In the genomic region with DNA sequence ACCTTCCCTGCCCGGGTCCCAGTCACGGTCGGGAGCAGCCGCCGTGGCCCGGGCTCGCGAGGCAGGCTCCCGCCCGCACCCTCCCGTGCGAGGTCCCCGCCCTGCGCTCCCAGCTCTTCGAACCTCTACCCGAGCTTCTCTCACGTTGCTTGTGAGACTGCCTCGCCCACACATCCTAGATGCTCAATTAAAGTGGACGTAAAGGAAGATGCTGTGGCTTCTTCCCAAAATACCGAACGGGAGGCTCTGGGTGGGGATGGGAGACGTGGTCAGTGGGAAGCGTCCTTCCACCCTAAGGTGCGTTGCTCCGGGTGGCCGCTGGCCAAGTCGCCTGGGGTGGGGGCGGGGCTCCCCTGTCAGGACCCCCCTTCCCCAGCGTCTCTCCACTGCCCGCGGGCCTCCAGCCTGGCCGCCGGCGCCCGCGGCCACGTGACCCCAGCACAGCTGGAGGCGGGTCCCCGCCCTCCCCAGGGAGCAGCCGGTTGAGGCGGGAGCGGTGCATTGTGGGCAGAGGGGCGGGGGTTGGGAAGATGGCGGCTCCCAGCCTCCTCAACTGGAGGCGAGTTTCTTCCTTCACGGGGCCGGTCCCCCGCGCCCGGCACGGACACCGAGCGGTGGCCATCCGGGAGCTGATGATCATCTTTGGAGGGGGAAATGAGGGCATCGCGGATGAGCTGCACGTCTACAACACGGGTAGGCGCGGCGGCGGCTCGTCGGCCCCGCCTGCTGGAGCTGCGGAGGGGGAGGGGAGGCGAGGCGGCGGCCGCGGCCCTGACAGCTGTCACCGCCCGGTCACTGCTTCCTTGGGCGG, we compare ENCODE assay signal across 1 cellular context.
A peak's percentile ranks its signal among the peaks of the same experiment; 100 is the strongest.
TF ChIP-seq lines count a peak whose summit lies in the region.

A gene (plus strand): TSS at position 501 of the 811 bp plus-strand sequence. CDS start 30 bp downstream, at position 531.

TF ChIP-seq in K562, 482 proteins besides CTCF, POLR2A, EP300 and RAD21 (continues in another document):
- TF ChIP-seq, protein P1, sequence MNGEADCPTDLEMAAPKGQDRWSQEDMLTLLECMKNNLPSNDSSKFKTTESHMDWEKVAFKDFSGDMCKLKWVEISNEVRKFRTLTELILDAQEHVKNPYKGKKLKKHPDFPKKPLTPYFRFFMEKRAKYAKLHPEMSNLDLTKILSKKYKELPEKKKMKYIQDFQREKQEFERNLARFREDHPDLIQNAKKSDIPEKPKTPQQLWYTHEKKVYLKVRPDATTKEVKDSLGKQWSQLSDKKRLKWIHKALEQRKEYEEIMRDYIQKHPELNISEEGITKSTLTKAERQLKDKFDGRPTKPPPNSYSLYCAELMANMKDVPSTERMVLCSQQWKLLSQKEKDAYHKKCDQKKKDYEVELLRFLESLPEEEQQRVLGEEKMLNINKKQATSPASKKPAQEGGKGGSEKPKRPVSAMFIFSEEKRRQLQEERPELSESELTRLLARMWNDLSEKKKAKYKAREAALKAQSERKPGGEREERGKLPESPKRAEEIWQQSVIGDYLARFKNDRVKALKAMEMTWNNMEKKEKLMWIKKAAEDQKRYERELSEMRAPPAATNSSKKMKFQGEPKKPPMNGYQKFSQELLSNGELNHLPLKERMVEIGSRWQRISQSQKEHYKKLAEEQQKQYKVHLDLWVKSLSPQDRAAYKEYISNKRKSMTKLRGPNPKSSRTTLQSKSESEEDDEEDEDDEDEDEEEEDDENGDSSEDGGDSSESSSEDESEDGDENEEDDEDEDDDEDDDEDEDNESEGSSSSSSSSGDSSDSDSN (IDR thresholded peaks at IDR 0.05; ENCODE audit: borderline replicate concordance in 1 of 2, low read depth in 2 of 2, low read length in 2 of 2), result peak in 1 of 2 experiments; percentile 56; a peak in 2 of 4 replicates
- TF ChIP-seq LCOR (CRISPR knock-in tag; IDR thresholded peaks at IDR 0.05) (peak; percentile 39; the same call in 1 of the 2 replicates), SIRT6 (IDR thresholded peaks at IDR 0.05; ENCODE audit: low read depth, low read length) (no peak), SIN3B (IDR thresholded peaks at IDR 0.05; ENCODE audit: low read depth) (peak; percentile 85), U2AF1 (optimal IDR thresholded peaks at IDR 0.05; ENCODE audit: low read depth, low read length) (peak; percentile 47), ARID1B (IDR thresholded peaks at IDR 0.05) (peak; percentile 29; the same call in 1 of the 2 replicates), SUPT5H (IDR thresholded peaks at IDR 0.05) (peak; percentile 69), SIN3A (IDR thresholded peaks at IDR 0.05; ENCODE audit: borderline replicate concordance in 2 of 2, control insufficient read depth in 1 of 2, low read depth in 2 of 2, low read length in 2 of 2) (peak; percentile 96 to 99), PHF20 (IDR thresholded peaks at IDR 0.05; ENCODE audit: partially characterized antibody) (peak; percentile 92), TSC22D4 (tag; IDR thresholded peaks at IDR 0.05) (no peak), MAZ (CRISPR knock-in tag; conservative IDR thresholded peaks at IDR 0.05 in 1 of 2, IDR thresholded peaks at IDR 0.05 in 1 of 2) (peak; percentile 98), GABPB1 (CRISPR knock-in tag; IDR thresholded peaks at IDR 0.05) (0 out of 2 replicates have a peak, but pooled peaks have one; percentile 63), NBN (IDR thresholded peaks at IDR 0.05; ENCODE audit: low read depth) (peak; percentile 67; the same call in 1 of the 2 replicates), EP400 (IDR thresholded peaks at IDR 0.05) (peak; percentile 79), RBBP5 (IDR thresholded peaks at IDR 0.05; ENCODE audit: borderline replicate concordance, insufficient read depth, low read length, poor library complexity, severe bottlenecking) (peak; percentile 98), POLR2G (IDR thresholded peaks at IDR 0.05; ENCODE audit: low read depth, low read length) (peak; percentile 84), FOS (IDR thresholded peaks at IDR 0.05; ENCODE audit: extremely low read depth, insufficient read length) (no peak), ZKSCAN1 (IDR thresholded peaks at IDR 0.05; ENCODE audit: low read depth, low read length) (0 out of 2 replicates have a peak, but pooled peaks have one; percentile 12), FOXK2 (conservative IDR thresholded peaks at IDR 0.05 in 1 of 2, IDR thresholded peaks at IDR 0.05 in 1 of 2; ENCODE audit: low read depth in 2 of 2) (peak in 1 of 2 experiments; percentile 44; a peak in 2 of 4 replicates), ETV5 (CRISPR knock-in tag; IDR thresholded peaks at IDR 0.05; ENCODE audit: low read depth) (no peak), NONO (IDR thresholded peaks at IDR 0.05; ENCODE audit: low read depth in 2 of 2, low read length in 1 of 2) (peak in 1 of 2 experiments; percentile 83; a peak in 1 of 4 replicates), SAP30 (IDR thresholded peaks at IDR 0.05; ENCODE audit: borderline replicate concordance, insufficient read depth, low read depth, low read length, poor library complexity, severe bottlenecking) (peak; percentile 99), L3MBTL2 (IDR thresholded peaks at IDR 0.05) (peak; percentile 67), TCF7 (IDR thresholded peaks at IDR 0.05; ENCODE audit: borderline replicate concordance) (no peak), NR2C1 (IDR thresholded peaks at IDR 0.05) (no peak), NR2C1 (tag; IDR thresholded peaks at IDR 0.05) (peak; percentile 45; the same call in 1 of the 2 replicates), EGR1 (conservative IDR thresholded peaks at IDR 0.05) (peak; percentile 72)
- TF ChIP-seq, protein P2, sequence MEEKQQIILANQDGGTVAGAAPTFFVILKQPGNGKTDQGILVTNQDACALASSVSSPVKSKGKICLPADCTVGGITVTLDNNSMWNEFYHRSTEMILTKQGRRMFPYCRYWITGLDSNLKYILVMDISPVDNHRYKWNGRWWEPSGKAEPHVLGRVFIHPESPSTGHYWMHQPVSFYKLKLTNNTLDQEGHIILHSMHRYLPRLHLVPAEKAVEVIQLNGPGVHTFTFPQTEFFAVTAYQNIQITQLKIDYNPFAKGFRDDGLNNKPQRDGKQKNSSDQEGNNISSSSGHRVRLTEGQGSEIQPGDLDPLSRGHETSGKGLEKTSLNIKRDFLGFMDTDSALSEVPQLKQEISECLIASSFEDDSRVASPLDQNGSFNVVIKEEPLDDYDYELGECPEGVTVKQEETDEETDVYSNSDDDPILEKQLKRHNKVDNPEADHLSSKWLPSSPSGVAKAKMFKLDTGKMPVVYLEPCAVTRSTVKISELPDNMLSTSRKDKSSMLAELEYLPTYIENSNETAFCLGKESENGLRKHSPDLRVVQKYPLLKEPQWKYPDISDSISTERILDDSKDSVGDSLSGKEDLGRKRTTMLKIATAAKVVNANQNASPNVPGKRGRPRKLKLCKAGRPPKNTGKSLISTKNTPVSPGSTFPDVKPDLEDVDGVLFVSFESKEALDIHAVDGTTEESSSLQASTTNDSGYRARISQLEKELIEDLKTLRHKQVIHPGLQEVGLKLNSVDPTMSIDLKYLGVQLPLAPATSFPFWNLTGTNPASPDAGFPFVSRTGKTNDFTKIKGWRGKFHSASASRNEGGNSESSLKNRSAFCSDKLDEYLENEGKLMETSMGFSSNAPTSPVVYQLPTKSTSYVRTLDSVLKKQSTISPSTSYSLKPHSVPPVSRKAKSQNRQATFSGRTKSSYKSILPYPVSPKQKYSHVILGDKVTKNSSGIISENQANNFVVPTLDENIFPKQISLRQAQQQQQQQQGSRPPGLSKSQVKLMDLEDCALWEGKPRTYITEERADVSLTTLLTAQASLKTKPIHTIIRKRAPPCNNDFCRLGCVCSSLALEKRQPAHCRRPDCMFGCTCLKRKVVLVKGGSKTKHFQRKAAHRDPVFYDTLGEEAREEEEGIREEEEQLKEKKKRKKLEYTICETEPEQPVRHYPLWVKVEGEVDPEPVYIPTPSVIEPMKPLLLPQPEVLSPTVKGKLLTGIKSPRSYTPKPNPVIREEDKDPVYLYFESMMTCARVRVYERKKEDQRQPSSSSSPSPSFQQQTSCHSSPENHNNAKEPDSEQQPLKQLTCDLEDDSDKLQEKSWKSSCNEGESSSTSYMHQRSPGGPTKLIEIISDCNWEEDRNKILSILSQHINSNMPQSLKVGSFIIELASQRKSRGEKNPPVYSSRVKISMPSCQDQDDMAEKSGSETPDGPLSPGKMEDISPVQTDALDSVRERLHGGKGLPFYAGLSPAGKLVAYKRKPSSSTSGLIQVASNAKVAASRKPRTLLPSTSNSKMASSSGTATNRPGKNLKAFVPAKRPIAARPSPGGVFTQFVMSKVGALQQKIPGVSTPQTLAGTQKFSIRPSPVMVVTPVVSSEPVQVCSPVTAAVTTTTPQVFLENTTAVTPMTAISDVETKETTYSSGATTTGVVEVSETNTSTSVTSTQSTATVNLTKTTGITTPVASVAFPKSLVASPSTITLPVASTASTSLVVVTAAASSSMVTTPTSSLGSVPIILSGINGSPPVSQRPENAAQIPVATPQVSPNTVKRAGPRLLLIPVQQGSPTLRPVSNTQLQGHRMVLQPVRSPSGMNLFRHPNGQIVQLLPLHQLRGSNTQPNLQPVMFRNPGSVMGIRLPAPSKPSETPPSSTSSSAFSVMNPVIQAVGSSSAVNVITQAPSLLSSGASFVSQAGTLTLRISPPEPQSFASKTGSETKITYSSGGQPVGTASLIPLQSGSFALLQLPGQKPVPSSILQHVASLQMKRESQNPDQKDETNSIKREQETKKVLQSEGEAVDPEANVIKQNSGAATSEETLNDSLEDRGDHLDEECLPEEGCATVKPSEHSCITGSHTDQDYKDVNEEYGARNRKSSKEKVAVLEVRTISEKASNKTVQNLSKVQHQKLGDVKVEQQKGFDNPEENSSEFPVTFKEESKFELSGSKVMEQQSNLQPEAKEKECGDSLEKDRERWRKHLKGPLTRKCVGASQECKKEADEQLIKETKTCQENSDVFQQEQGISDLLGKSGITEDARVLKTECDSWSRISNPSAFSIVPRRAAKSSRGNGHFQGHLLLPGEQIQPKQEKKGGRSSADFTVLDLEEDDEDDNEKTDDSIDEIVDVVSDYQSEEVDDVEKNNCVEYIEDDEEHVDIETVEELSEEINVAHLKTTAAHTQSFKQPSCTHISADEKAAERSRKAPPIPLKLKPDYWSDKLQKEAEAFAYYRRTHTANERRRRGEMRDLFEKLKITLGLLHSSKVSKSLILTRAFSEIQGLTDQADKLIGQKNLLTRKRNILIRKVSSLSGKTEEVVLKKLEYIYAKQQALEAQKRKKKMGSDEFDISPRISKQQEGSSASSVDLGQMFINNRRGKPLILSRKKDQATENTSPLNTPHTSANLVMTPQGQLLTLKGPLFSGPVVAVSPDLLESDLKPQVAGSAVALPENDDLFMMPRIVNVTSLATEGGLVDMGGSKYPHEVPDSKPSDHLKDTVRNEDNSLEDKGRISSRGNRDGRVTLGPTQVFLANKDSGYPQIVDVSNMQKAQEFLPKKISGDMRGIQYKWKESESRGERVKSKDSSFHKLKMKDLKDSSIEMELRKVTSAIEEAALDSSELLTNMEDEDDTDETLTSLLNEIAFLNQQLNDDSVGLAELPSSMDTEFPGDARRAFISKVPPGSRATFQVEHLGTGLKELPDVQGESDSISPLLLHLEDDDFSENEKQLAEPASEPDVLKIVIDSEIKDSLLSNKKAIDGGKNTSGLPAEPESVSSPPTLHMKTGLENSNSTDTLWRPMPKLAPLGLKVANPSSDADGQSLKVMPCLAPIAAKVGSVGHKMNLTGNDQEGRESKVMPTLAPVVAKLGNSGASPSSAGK (IDR thresholded peaks at IDR 0.05), result peak; percentile 35
- TF ChIP-seq, protein P3, sequence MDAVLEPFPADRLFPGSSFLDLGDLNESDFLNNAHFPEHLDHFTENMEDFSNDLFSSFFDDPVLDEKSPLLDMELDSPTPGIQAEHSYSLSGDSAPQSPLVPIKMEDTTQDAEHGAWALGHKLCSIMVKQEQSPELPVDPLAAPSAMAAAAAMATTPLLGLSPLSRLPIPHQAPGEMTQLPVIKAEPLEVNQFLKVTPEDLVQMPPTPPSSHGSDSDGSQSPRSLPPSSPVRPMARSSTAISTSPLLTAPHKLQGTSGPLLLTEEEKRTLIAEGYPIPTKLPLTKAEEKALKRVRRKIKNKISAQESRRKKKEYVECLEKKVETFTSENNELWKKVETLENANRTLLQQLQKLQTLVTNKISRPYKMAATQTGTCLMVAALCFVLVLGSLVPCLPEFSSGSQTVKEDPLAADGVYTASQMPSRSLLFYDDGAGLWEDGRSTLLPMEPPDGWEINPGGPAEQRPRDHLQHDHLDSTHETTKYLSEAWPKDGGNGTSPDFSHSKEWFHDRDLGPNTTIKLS (IDR thresholded peaks at IDR 0.05; ENCODE audit: borderline replicate concordance, low read depth), result peak; percentile 46; the same call in 1 of the 2 replicates
- TF ChIP-seq, protein P4, sequence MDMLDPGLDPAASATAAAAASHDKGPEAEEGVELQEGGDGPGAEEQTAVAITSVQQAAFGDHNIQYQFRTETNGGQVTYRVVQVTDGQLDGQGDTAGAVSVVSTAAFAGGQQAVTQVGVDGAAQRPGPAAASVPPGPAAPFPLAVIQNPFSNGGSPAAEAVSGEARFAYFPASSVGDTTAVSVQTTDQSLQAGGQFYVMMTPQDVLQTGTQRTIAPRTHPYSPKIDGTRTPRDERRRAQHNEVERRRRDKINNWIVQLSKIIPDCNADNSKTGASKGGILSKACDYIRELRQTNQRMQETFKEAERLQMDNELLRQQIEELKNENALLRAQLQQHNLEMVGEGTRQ (CRISPR knock-in tag; IDR thresholded peaks at IDR 0.05), result peak; percentile 98
- TF ChIP-seq, protein P5, sequence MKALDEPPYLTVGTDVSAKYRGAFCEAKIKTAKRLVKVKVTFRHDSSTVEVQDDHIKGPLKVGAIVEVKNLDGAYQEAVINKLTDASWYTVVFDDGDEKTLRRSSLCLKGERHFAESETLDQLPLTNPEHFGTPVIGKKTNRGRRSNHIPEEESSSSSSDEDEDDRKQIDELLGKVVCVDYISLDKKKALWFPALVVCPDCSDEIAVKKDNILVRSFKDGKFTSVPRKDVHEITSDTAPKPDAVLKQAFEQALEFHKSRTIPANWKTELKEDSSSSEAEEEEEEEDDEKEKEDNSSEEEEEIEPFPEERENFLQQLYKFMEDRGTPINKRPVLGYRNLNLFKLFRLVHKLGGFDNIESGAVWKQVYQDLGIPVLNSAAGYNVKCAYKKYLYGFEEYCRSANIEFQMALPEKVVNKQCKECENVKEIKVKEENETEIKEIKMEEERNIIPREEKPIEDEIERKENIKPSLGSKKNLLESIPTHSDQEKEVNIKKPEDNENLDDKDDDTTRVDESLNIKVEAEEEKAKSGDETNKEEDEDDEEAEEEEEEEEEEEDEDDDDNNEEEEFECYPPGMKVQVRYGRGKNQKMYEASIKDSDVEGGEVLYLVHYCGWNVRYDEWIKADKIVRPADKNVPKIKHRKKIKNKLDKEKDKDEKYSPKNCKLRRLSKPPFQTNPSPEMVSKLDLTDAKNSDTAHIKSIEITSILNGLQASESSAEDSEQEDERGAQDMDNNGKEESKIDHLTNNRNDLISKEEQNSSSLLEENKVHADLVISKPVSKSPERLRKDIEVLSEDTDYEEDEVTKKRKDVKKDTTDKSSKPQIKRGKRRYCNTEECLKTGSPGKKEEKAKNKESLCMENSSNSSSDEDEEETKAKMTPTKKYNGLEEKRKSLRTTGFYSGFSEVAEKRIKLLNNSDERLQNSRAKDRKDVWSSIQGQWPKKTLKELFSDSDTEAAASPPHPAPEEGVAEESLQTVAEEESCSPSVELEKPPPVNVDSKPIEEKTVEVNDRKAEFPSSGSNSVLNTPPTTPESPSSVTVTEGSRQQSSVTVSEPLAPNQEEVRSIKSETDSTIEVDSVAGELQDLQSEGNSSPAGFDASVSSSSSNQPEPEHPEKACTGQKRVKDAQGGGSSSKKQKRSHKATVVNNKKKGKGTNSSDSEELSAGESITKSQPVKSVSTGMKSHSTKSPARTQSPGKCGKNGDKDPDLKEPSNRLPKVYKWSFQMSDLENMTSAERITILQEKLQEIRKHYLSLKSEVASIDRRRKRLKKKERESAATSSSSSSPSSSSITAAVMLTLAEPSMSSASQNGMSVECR (CRISPR knock-in tag; IDR thresholded peaks at IDR 0.05), result peak; percentile 100
- TF ChIP-seq, protein P6, sequence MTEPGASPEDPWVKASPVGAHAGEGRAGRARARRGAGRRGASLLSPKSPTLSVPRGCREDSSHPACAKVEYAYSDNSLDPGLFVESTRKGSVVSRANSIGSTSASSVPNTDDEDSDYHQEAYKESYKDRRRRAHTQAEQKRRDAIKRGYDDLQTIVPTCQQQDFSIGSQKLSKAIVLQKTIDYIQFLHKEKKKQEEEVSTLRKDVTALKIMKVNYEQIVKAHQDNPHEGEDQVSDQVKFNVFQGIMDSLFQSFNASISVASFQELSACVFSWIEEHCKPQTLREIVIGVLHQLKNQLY (CRISPR knock-in tag; conservative IDR thresholded peaks at IDR 0.05), result no peak
